8 cellular contexts compared by ENCODE assay signal in the genomic region with DNA sequence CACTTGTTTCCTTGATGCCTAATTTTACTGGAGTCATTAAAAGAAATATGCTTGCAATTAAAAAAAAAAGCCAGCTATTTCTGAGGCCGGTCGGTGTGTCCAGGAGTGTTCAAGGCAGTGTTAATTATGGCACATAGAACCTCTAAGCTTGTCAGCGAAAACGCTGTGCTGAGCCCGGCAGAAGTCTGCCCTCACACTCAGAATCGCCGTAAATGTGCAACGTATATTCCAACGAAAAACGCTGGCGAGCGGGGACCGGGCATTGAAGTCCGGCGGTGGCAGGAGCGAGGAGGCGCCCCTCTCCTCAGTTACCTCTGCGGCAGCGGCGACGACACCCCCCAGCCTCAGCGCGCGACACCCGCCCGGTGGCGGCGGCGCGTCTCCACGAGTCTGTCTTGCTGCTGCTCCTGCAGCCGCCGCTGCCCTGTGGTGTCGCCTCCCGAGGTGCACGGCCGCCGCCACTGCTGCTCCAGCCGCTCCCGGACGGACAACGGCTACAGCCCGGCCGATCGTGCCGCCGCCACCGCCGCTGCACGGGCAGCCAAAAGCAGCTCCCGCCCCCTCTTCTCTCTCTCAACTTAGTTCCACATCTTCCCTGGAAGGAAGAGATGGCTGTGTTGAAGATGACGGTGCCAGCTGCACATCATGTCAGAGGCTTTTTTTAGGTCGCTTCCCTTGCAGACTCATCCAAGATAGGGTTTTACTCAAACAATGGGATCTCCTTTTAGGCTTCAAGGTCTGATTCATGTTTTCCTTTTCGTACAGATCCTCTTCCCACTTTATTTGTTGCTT. TPM values are rescaled to one million over a fixed set of nuclear protein-coding genes. Genes with fewer than 3 reads are reported as not detected.
DNase-seq lines count a peak whose midpoint lies in the region; ATAC-seq lines count a peak whose summit lies in the region.

No MANE protein-coding gene starts in this region.

- H3K27ac ChIP-seq in angular gyrus (ENCODE audit: low read depth, low read length) (peak overlapping the region; percentile 98), rectal smooth muscle tissue (ENCODE audit: low read depth, low read length) (peak overlapping the region; percentile 60)

- ATAC-seq in GM21576 (IDR thresholded peaks at IDR 0.05; ENCODE audit: unreplicated experiment) (no peak), GM21447 (IDR thresholded peaks at IDR 0.05; ENCODE audit: unreplicated experiment) (no peak), HG02623 (IDR thresholded peaks at IDR 0.05; ENCODE audit: unreplicated experiment) (no peak)

- H3K4me1 ChIP-seq in rectal smooth muscle tissue (ENCODE audit: control insufficient read depth, insufficient read depth, low read length), result peaks cover 43% of the 10 kb centered on the region

- no peak overlapping the region for H3K9ac ChIP-seq in rectal smooth muscle tissue (ENCODE audit: low read length)

- H3K36me3 ChIP-seq in rectal smooth muscle tissue (ENCODE audit: control insufficient read depth, insufficient read depth, low read length), result no peaks in the 10 kb centered on the region

- DNase-seq in ELF-1 (ENCODE audit: low read depth, low spot score), result peak; percentile 75
- DNase-seq in hippocampal formation (lab: John Stamatoyannopoulos, UW), result peak; percentile 62 to 68
- no peak for DNase-seq in SK-N-DZ (ENCODE audit: low spot score)

- H3K27me3 ChIP-seq in rectal smooth muscle tissue (ENCODE audit: control insufficient read depth, insufficient read depth, low read length), result no peaks in the 10 kb centered on the region

- H3K4me3 ChIP-seq in rectal smooth muscle tissue (ENCODE audit: low read length), result peak overlapping the region; percentile 55

RNA-seq across cellular contexts. Expression of a gene that starts 56.0 kb away (rescaled TPM):
- 37.8 and 46.1 TPM in 2 replicates for polyA plus RNA-seq in SK-N-DZ (2014; cell fraction: cytosol; rRNA removed)
- 39.7 and 61.3 TPM in 2 replicates for polyA plus RNA-seq in SK-N-DZ (2014; cell fraction: nucleus; rRNA removed)
